In the genomic region with DNA sequence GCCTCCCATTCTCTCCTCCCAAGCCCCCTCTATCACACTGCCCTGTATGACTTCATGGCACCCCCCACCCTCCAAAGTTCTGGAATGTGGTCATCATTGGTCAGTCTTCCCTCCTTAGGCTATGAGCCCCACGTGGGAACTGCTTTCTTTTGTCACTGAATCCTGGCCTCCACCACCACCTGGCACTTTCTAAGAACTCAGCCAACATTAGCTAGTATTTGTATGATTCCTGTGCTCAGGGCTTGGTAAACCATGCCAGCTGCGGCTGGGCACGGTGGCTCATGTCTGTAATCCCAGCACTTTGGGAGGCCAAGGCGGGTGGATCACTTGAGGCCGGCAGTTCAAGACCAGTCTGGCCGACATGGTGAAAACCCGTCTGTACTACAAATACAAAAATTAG, we compare ENCODE assay signal across 22 cellular contexts. TPM values are rescaled to one million over a fixed set of nuclear protein-coding genes. Genes with fewer than 3 reads are reported as not detected.
DNase-seq lines count a peak whose midpoint lies in the region; ATAC-seq, FAIRE-seq and TF ChIP-seq lines count a peak whose summit lies in the region.
"Had no signal": no experiment of that assay in that cellular context is flagged by ENCODE, and none has a peak within 500 bp of the region (broad histone marks: within the 10 kb centered on the region; RNA-seq: fewer than 3 reads in every experiment).

No MANE protein-coding gene starts in this region.

- H2BK120ac ChIP-seq in neuronal stem cell (ENCODE audit: low read depth, low read length) = no peak overlapping the region

- H3K36me3 Mint-ChIP-seq in endodermal cell (ENCODE audit: low read depth) = peaks cover 6% of the 10 kb centered on the region
- H3K36me3 Mint-ChIP-seq: activated naive CD4-positive, alpha-beta T cell treated with anti-CD3 and anti-CD28 coated beads, Interleukin-2, amount 50 U/mL, for 24 hours had no signal

- TF ChIP-seq CTCF in endodermal cell (conservative IDR thresholded peaks at IDR 0.05) (no peak), GM20000 (IDR thresholded peaks at IDR 0.05; ENCODE audit: extremely low read depth, missing control alignments) (no peak)

- H3K14ac ChIP-seq in neuronal stem cell (ENCODE audit: low read length) = peak overlapping the region; percentile 17

- H3K9me3 ChIP-seq in BLaER1 treated with 17β-estradiol and CSF1 and Interleukin-3, amounts not matched to agents 10 nM and 100 nM (replicated peaks in 1 of 11) = peaks cover 12 to 20% (median 16%) of the 10 kb centered on the region in 11 experiments; a peak in 17 of 22 replicates
- H3K9me3 ChIP-seq in MG63 = no peaks in the 10 kb centered on the region
- H3K9me3 ChIP-seq in endodermal cell (ENCODE audit: control insufficient read depth, low read length) = no peaks in the 10 kb centered on the region
- H3K9me3 ChIP-seq in neuronal stem cell (replicated peaks in 1 of 2; ENCODE audit: control insufficient read depth in 2 of 2, insufficient read depth in 1 of 2, low read depth in 1 of 2, low read length in 2 of 2) = peaks cover 0 to 6% of the 10 kb centered on the region in 2 donors
- H3K9me3 ChIP-seq: right atrium auricular region had no signal

- H3K23ac ChIP-seq in neuronal stem cell (ENCODE audit: low read depth, low read length, poor library complexity) = no peak overlapping the region

- H4K20me1 ChIP-seq in BLaER1 treated with 17β-estradiol and CSF1 and Interleukin-3, amounts not matched to agents 10 nM and 100 nM = no peaks in the 10 kb centered on the region

- no peak overlapping the region for H3K4me3 Mint-ChIP-seq in endodermal cell
- H3K4me3 Mint-ChIP-seq: activated naive CD4-positive, alpha-beta T cell treated with anti-CD3 and anti-CD28 coated beads, Interleukin-2, amount 50 U/mL, for 24 hours had no signal

- H3K79me1 ChIP-seq in neuronal stem cell (ENCODE audit: low read depth, low read length) = no peaks in the 10 kb centered on the region

- peaks cover 35 to 67% (median 53%) of the 10 kb centered on the region in 10 experiments for H3K4me1 ChIP-seq in BLaER1 treated with 17β-estradiol and CSF1 and Interleukin-3, amounts not matched to agents 10 nM and 100 nM
- H3K4me1 ChIP-seq in endodermal cell (ENCODE audit: control insufficient read depth, insufficient read depth, low read length) = peaks cover 4% of the 10 kb centered on the region
- peaks cover 14 to 21% of the 10 kb centered on the region in 2 donors for H3K4me1 ChIP-seq in neuronal stem cell (ENCODE audit: control insufficient read depth in 2 of 2, insufficient read depth in 1 of 2, low read depth in 1 of 2, low read length in 2 of 2)

- H3K27ac Mint-ChIP-seq in endodermal cell = peak overlapping the region; percentile 59
- H3K27ac Mint-ChIP-seq: activated naive CD4-positive, alpha-beta T cell treated with anti-CD3 and anti-CD28 coated beads, Interleukin-2, amount 50 U/mL, for 24 hours had no signal

- H3K27ac ChIP-seq in BLaER1 treated with 17β-estradiol and CSF1 and Interleukin-3, amounts not matched to agents 10 nM and 100 nM = peak overlapping the region in 2 of 11 experiments; percentile 52 to 62; a peak in 4 of 22 replicates
- peak overlapping the region; percentile 92 for H3K27ac ChIP-seq in endodermal cell (ENCODE audit: low read depth, low read length)
- H3K27ac ChIP-seq in neuronal stem cell (replicated peaks; ENCODE audit: low read length) = peak overlapping the region; percentile 80
- H3K27ac ChIP-seq: PC-9 had no signal

- no peak overlapping the region for H4K8ac ChIP-seq in neuronal stem cell (ENCODE audit: low read depth, low read length)

- no peak for ATAC-seq in GM19397 (IDR thresholded peaks at IDR 0.05; ENCODE audit: unreplicated experiment)
- ATAC-seq: GM12878, K562 had no signal

- H3K4me3 ChIP-seq in BLaER1 treated with 17β-estradiol and CSF1 and Interleukin-3, amounts not matched to agents 10 nM and 100 nM = no peak overlapping the region
- H3K4me3 ChIP-seq in MG63 (no peak overlapping the region), endodermal cell (ENCODE audit: low read length) (no peak overlapping the region), neuronal stem cell (ENCODE audit: low read length in 2 of 2) (no peak overlapping the region)
- H3K4me3 ChIP-seq: GM12878, K562, PC-9, right atrium auricular region had no signal

- no peak for FAIRE-seq in frontal cortex (lab: Jason Lieb, UNC)
- FAIRE-seq: G401.6, GM12878, K562 had no signal

- WGBS in endodermal cell (ENCODE audit: insufficient coverage in 1 of 2, insufficient read length in 1 of 2), 2 experiments = 82 to 86% methylated on average over 7 of the region's 7 CpGs
- no CpG with 5 or more reads among the region's 7 CpGs for WGBS in neuronal stem cell (ENCODE audit: extremely low coverage in 2 of 2, insufficient read length in 2 of 2, insufficient replicate concordance in 1 of 2), 2 donors

- peak overlapping the region; percentile 83 for H2AFZ ChIP-seq in neuronal stem cell (ENCODE audit: low read length)
- H2AFZ ChIP-seq: PC-9 had no signal

- H3K9ac ChIP-seq in BLaER1 treated with 17β-estradiol and CSF1 and Interleukin-3, amounts not matched to agents 10 nM and 100 nM = peak overlapping the region in 2 of 11 experiments; percentile 60 to 66; a peak in 3 of 22 replicates
- H3K9ac ChIP-seq in endodermal cell (ENCODE audit: extremely low read depth, low read length, poor library complexity, severe bottlenecking) (no peak overlapping the region), neuronal stem cell (ENCODE audit: low read depth, low read length, poor library complexity) (no peak overlapping the region)

- H2BK12ac ChIP-seq in neuronal stem cell (ENCODE audit: low read length) = no peak overlapping the region

- H4K91ac ChIP-seq in neuronal stem cell (ENCODE audit: low read depth, low read length, poor library complexity) = no peak overlapping the region

- H3K4me1 Mint-ChIP-seq in endodermal cell = peaks cover 16% of the 10 kb centered on the region

- peak overlapping the region in 9 of 11 experiments; percentile 16 to 96 (median 85); a peak in 17 of 22 replicates for H3K4me2 ChIP-seq in BLaER1 treated with 17β-estradiol and CSF1 and Interleukin-3, amounts not matched to agents 10 nM and 100 nM
- no peak overlapping the region for H3K4me2 ChIP-seq in neuronal stem cell (ENCODE audit: insufficient read depth, low read length, poor library complexity, severe bottlenecking)
- H3K4me2 ChIP-seq: PC-9 had no signal

- no peak overlapping the region for H2BK5ac ChIP-seq in neuronal stem cell (ENCODE audit: low read length)

- no peaks in the 10 kb centered on the region for H3K36me3 ChIP-seq in BLaER1 treated with 17β-estradiol and CSF1 and Interleukin-3, amounts not matched to agents 10 nM and 100 nM
- H3K36me3 ChIP-seq in MG63 (no peaks in the 10 kb centered on the region), endodermal cell (ENCODE audit: control insufficient read depth, insufficient read depth, low read length) (no peaks in the 10 kb centered on the region), neuronal stem cell (replicated peaks in 1 of 2; ENCODE audit: control insufficient read depth in 2 of 2, insufficient read depth in 2 of 2, low read length in 2 of 2) (no peaks in the 10 kb centered on the region)
- H3K36me3 ChIP-seq: right atrium auricular region had no signal

- H2AK5ac ChIP-seq in neuronal stem cell (ENCODE audit: low read depth, low read length) = no peak overlapping the region

- peak; percentile 56 for DNase-seq in MG63
- DNase-seq in endodermal cell = no peak
- DNase-seq in neuronal stem cell (ENCODE audit: low spot score) = no peak
- DNase-seq in GOT3 (lab: John Stamatoyannopoulos, UW) = no peak
- no peak for DNase-seq in GM20000 (ENCODE audit: low spot score)
- no peak for DNase-seq in frontal cortex (ENCODE audit: low spot score in 2 of 2)
- DNase-seq: activated CD4-positive, alpha-beta T cell treated with anti-CD3 and anti-CD28 coated beads, Interleukin-2, amount 50 U/mL, for 1 hour; activated T-cell treated with anti-CD3 and anti-CD28 coated beads for 4 hours; COR-L47; dermis blood vessel endothelial cell; glutamatergic neuron; mesenchymal stem cell; T-helper 9 cell had no signal

- peaks cover 23% of the 10 kb centered on the region for H3K9me3 Mint-ChIP-seq in endodermal cell
- H3K9me3 Mint-ChIP-seq: activated naive CD4-positive, alpha-beta T cell treated with anti-CD3 and anti-CD28 coated beads, Interleukin-2, amount 50 U/mL, for 24 hours had no signal

- H3K4ac ChIP-seq in neuronal stem cell (ENCODE audit: low read length) = no peak overlapping the region

- no peak overlapping the region for H2BK15ac ChIP-seq in neuronal stem cell (ENCODE audit: low read length)

- H3K27me3 Mint-ChIP-seq in endodermal cell (ENCODE audit: insufficient read depth) = peaks cover 10% of the 10 kb centered on the region
- H3K27me3 Mint-ChIP-seq: activated naive CD4-positive, alpha-beta T cell treated with anti-CD3 and anti-CD28 coated beads, Interleukin-2, amount 50 U/mL, for 24 hours had no signal

- H3K27me3 ChIP-seq in BLaER1 treated with 17β-estradiol and CSF1 and Interleukin-3, amounts not matched to agents 10 nM and 100 nM = no peaks in the 10 kb centered on the region
- H3K27me3 ChIP-seq in MG63 (no peaks in the 10 kb centered on the region), endodermal cell (ENCODE audit: control insufficient read depth, insufficient read depth, low read length, poor library complexity, severe bottlenecking) (no peaks in the 10 kb centered on the region), neuronal stem cell (ENCODE audit: control insufficient read depth in 3 of 3, insufficient read depth in 3 of 3, low read depth in 1 of 3, low read length in 3 of 3) (no peaks in the 10 kb centered on the region)
- H3K27me3 ChIP-seq: right atrium auricular region had no signal

- H3K18ac ChIP-seq in neuronal stem cell (ENCODE audit: low read length) = no peak overlapping the region

RNA-seq across cellular contexts. Expression of gene E2F1, which starts 8.5 kb away (rescaled TPM):
- 52.1 and 57.2 TPM in 2 replicates for total RNA-seq in MG63 (2014; rRNA removed; shearing (Covaris generic); ENCODE audit: low replicate concordance)
- total RNA-seq in endodermal cell (10 to 100 TPM; 26.9 to 33.7 TPM), frontal cortex (2.4 TPM)
- 35.1 TPM for polyA plus RNA-seq in endodermal cell (2013, experiment 1 of 2)
- polyA plus RNA-seq in endodermal cell (2013, experiment 2 of 2) = 28.9 TPM
- polyA plus RNA-seq in neuronal stem cell (2013, experiment 1 of 2) = 20.5 TPM
- polyA plus RNA-seq in neuronal stem cell (2013, experiment 2 of 2) = 19.9 TPM

RNA-seq across cellular contexts. Expression of gene NECAB3, which starts 20.4 kb away (rescaled TPM):
- total RNA-seq in MG63 (2014; rRNA removed; shearing (Covaris generic); ENCODE audit: low replicate concordance) = 4.4 and 17.4 TPM in 2 replicates
- total RNA-seq in endodermal cell (10 to 100 TPM; 77.2 to 92.3 TPM), frontal cortex (33.8 TPM)
- 29.9 TPM for polyA plus RNA-seq in endodermal cell (2013, experiment 1 of 2)
- polyA plus RNA-seq in endodermal cell (2013, experiment 2 of 2) = 27.4 TPM
- polyA plus RNA-seq in neuronal stem cell (2013, experiment 1 of 2) = 12.9 TPM
- 13.4 TPM for polyA plus RNA-seq in neuronal stem cell (2013, experiment 2 of 2)

RNA-seq across cellular contexts. Expression of gene PXMP4, which starts 25.4 kb away (rescaled TPM):
- total RNA-seq in MG63 (2014; rRNA removed; shearing (Covaris generic); ENCODE audit: low replicate concordance) = 1.5 and 2.7 TPM in 2 replicates
- total RNA-seq in endodermal cell = 1 to 10 TPM; 1.5 to 3.8 TPM
- 1.6 TPM for polyA plus RNA-seq in endodermal cell (2013, experiment 1 of 2)
- 1.8 TPM for polyA plus RNA-seq in endodermal cell (2013, experiment 2 of 2)
- 3.3 TPM for polyA plus RNA-seq in neuronal stem cell (2013, experiment 1 of 2)
- 3.1 TPM for polyA plus RNA-seq in neuronal stem cell (2013, experiment 2 of 2)
- total RNA-seq in frontal cortex = 10.6 TPM

RNA-seq across cellular contexts. Expression of gene ACTL10, which starts 27.9 kb away (rescaled TPM):
- total RNA-seq in MG63 (2014; rRNA removed; shearing (Covaris generic); ENCODE audit: low replicate concordance) = 2.4 and 3.5 TPM in 2 replicates
- total RNA-seq in endodermal cell = under 1 TPM in 1 of 2 donors, not detected in 1; 0.42 TPM
- 0.28 TPM for polyA plus RNA-seq in endodermal cell (2013, experiment 1 of 2)
- 0.17 TPM for polyA plus RNA-seq in endodermal cell (2013, experiment 2 of 2)
- polyA plus RNA-seq in neuronal stem cell (2013, experiment 1 of 2) = 0.04 TPM
- polyA plus RNA-seq in neuronal stem cell (2013, experiment 2 of 2) = 0.03 TPM
- 0.82 TPM for total RNA-seq in frontal cortex
- total RNA-seq: SK-MEL-5 had no signal

RNA-seq across cellular contexts. Expression of gene C20orf144, which starts 32.5 kb away (rescaled TPM):
- total RNA-seq in MG63 (2014; rRNA removed; shearing (Covaris generic); ENCODE audit: low replicate concordance) = not detected in 2 replicates
- total RNA-seq in endodermal cell (under 1 TPM in 1 of 2 donors, not detected in 1; 0.44 TPM), frontal cortex (0.41 TPM)
- 0.18 TPM for polyA plus RNA-seq in endodermal cell (2013, experiment 1 of 2)
- 0.17 TPM for polyA plus RNA-seq in endodermal cell (2013, experiment 2 of 2)
- 0.07 TPM for polyA plus RNA-seq in neuronal stem cell (2013, experiment 1 of 2)
- 0.11 TPM for polyA plus RNA-seq in neuronal stem cell (2013, experiment 2 of 2)
- total RNA-seq: dermis blood vessel endothelial cell, right atrium auricular region, SK-MEL-5 had no signal
